ENCODE assay signal across 1 cellular context in genomic region chr17:81329279-81329926, GRCh38.
TF ChIP-seq lines count a peak whose summit lies in the region.

No MANE protein-coding gene starts in this region.

TF ChIP-seq in HepG2, 621 proteins besides CTCF, POLR2A, EP300 and RAD21 (continued from another document and continues in another):
- TF ChIP-seq IKZF5 (CRISPR knock-in tag; IDR thresholded peaks at IDR 0.05) (peak; percentile 48; the same call in 1 of the 2 replicates), SIX4 (CRISPR knock-in tag; IDR thresholded peaks at IDR 0.05) (no peak), HIVEP1 (CRISPR knock-in tag; IDR thresholded peaks at IDR 0.05) (no peak), POLR2G (IDR thresholded peaks at IDR 0.05; ENCODE audit: low read depth, low read length) (no peak), CENPX (CRISPR knock-in tag; IDR thresholded peaks at IDR 0.05) (no peak), ZNF616 (CRISPR knock-in tag; IDR thresholded peaks at IDR 0.05; ENCODE audit: low read depth) (0 out of 2 replicates have a peak, but pooled peaks have one; percentile 77), ZMYM3 (CRISPR knock-in tag; IDR thresholded peaks at IDR 0.05) (no peak), PATZ1 (CRISPR knock-in tag; IDR thresholded peaks at IDR 0.05) (peak; percentile 61), AGO1 (IDR thresholded peaks at IDR 0.05; ENCODE audit: low read depth, low read length, poor library complexity, severe bottlenecking) (no peak), ZNF512B (CRISPR knock-in tag; IDR thresholded peaks at IDR 0.05; ENCODE audit: borderline replicate concordance) (no peak), ZNF264 (CRISPR knock-in tag; IDR thresholded peaks at IDR 0.05) (no peak), HOXA3 (CRISPR knock-in tag; IDR thresholded peaks at IDR 0.05) (peak; percentile 25; the same call in 1 of the 2 replicates), THRA (CRISPR knock-in tag; IDR thresholded peaks at IDR 0.05; ENCODE audit: borderline replicate concordance) (no peak), ZNF317 (CRISPR knock-in tag; IDR thresholded peaks at IDR 0.05) (no peak), HOXA5 (CRISPR knock-in tag; IDR thresholded peaks at IDR 0.05) (0 out of 2 replicates have a peak, but pooled peaks have one; percentile 65), ZNF318 (CRISPR knock-in tag; IDR thresholded peaks at IDR 0.05) (no peak), TFE3 (CRISPR knock-in tag; IDR thresholded peaks at IDR 0.05) (peak; percentile 62), PHF8 (CRISPR knock-in tag; IDR thresholded peaks at IDR 0.05) (peak; percentile 55), U2AF2 (IDR thresholded peaks at IDR 0.05; ENCODE audit: low read depth, low read length) (no peak), ZNF468 (CRISPR knock-in tag; IDR thresholded peaks at IDR 0.05) (no peak), ZBTB7A (CRISPR knock-in tag; IDR thresholded peaks at IDR 0.05) (peak; percentile 56; the same call in 1 of the 2 replicates), HNF4G (IDR thresholded peaks at IDR 0.05; ENCODE audit: borderline replicate concordance, low read depth, low read length) (no peak), HNF4G (CRISPR knock-in tag; IDR thresholded peaks at IDR 0.05; ENCODE audit: borderline replicate concordance, low read depth) (0 out of 2 replicates have a peak, but pooled peaks have one; percentile 29), FOXA1 (IDR thresholded peaks at IDR 0.05) (no peak), FOXA1 (CRISPR knock-in tag; IDR thresholded peaks at IDR 0.05) (no peak), MAF1 (CRISPR knock-in tag; IDR thresholded peaks at IDR 0.05; ENCODE audit: borderline replicate concordance) (no peak), TERF1 (CRISPR knock-in tag; IDR thresholded peaks at IDR 0.05) (no peak), FOXP4 (CRISPR knock-in tag; IDR thresholded peaks at IDR 0.05) (peak; percentile 38; the same call in 1 of the 2 replicates), NR2F1 (CRISPR knock-in tag; IDR thresholded peaks at IDR 0.05) (no peak), SRSF1 (optimal IDR thresholded peaks at IDR 0.05; ENCODE audit: low read depth, low read length) (no peak), AFF4 (CRISPR knock-in tag; IDR thresholded peaks at IDR 0.05) (no peak)
